In the genomic region with DNA sequence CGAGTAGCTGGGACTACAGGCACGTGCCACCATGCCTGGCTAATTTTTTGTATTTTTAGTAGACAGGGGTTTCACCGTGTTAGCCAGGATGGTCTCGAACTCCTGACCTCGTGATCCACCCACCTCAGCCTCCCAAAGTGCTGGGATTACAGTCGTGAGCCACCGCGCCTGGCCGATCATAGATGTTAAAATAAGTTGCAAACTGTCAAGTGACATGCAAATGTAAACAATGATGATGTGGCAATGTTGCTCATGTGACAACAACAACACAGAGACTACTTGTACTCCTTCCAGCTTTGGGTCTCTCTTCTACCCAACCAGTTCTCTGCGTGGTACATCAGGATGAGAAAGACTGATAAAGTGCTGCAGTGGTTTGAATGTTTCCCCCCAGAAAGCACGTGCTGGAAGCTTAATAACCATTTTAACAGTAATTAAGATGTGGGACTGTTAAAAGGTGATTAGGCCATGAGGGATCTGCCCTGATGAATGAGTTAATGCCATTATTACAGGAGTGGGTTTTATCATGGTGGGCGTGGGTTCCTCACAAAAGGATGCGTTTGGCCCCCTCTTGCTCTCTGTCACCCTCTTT, we compare ENCODE assay signal across 13 cellular contexts.
A peak's percentile ranks its signal among the peaks of the same experiment; 100 is the strongest.
DNase-seq lines count a peak whose midpoint lies in the region; ATAC-seq and TF ChIP-seq lines count a peak whose summit lies in the region.
"Had no signal": no experiment of that assay in that cellular context is flagged by ENCODE, and none has a peak within 500 bp of the region (broad histone marks: within the 10 kb centered on the region; RNA-seq: fewer than 3 reads in every experiment).

No MANE protein-coding gene starts in this region.

- H3K27me3 ChIP-seq in liver (ENCODE audit: control insufficient read depth in 4 of 4, insufficient read depth in 4 of 4, low read length in 3 of 4) (no peaks in the 10 kb centered on the region), right lobe of liver (no peaks in the 10 kb centered on the region), WERI-Rb-1 (ENCODE audit: insufficient read depth, low read depth, severe bottlenecking) (no peaks in the 10 kb centered on the region), prostate gland (replicated peaks; ENCODE audit: insufficient read depth) (no peaks in the 10 kb centered on the region)
- H3K27me3 ChIP-seq: BE2C had no signal

- H3K4me1 Mint-ChIP-seq in activated T-helper 17 cell treated with anti-CD3 and anti-CD28 coated beads, Interleukin-2, amount 50 U/mL, for 72 hours: peaks cover 4% of the 10 kb centered on the region

- no peak for TF ChIP-seq RAD21 in liver (IDR thresholded peaks at IDR 0.05)

- H3K27me3 Mint-ChIP-seq in activated T-helper 17 cell treated with anti-CD3 and anti-CD28 coated beads, Interleukin-2, amount 50 U/mL, for 72 hours: no peaks in the 10 kb centered on the region

- intact Hi-C loops in right lobe of liver (cut with DNase I): no loop called here
- intact Hi-C loops in prostate gland (cut with DNase I): no loop called here

- DNase-seq in right lobe of liver (no peak), WERI-Rb-1 (no peak), prostate gland (ENCODE audit: low spot score) (no peak), C1 segment of cervical spinal cord (lab: John Stamatoyannopoulos, UW) (no peak)
- DNase-seq in stimulated activated CD8-positive, alpha-beta memory T cell treated with anti-CD3 and anti-CD28 coated beads, Interleukin-4, amount 100 ng/mL, for 48 hours: no peak
- DNase-seq: BE2C, DMS153, EL, NCI-H187 treated with DMSO at 0.1 percent for 48 hours, NCI-H2171 had no signal

- TF ChIP-seq POLR2A in right lobe of liver (IDR thresholded peaks at IDR 0.05): no peak
- TF ChIP-seq POLR2A in prostate gland (IDR thresholded peaks at IDR 0.05): no peak

- H3K36me3 Mint-ChIP-seq in activated T-helper 17 cell treated with anti-CD3 and anti-CD28 coated beads, Interleukin-2, amount 50 U/mL, for 72 hours (ENCODE audit: low read depth): peaks cover 11% of the 10 kb centered on the region

- peaks cover 0 to 4% (median 0%) of the 10 kb centered on the region in 4 donors for H3K4me1 ChIP-seq in liver (ENCODE audit: control insufficient read depth in 4 of 4, insufficient read depth in 4 of 4, low read length in 3 of 4)
- H3K4me1 ChIP-seq in right lobe of liver: no peaks in the 10 kb centered on the region
- no peaks in the 10 kb centered on the region for H3K4me1 ChIP-seq in prostate gland (replicated peaks)

- H3K36me3 ChIP-seq in liver (ENCODE audit: control insufficient read depth in 4 of 4, insufficient read depth in 3 of 4, low read depth in 1 of 4, low read length in 3 of 4) (no peaks in the 10 kb centered on the region), right lobe of liver (no peaks in the 10 kb centered on the region), WERI-Rb-1 (peaks cover 16% of the 10 kb centered on the region), prostate gland (no peaks in the 10 kb centered on the region)
- H3K36me3 ChIP-seq: BE2C had no signal

- ATAC-seq in right lobe of liver: no peak
- no peak for ATAC-seq in activated T-helper 17 cell treated with anti-CD3 and anti-CD28 coated beads, Interleukin-2, amount 50 U/mL, for 72 hours (replicated peaks)
- ATAC-seq: HepG2 had no signal

- WGBS in liver: 93% methylated on average over 13 of the region's 13 CpGs
- WGBS in right lobe of liver (ENCODE audit: insufficient coverage, low coverage, low lambda C conversion rate, missing lambda C conversion rate): 90% methylated on average over 11 of the region's 13 CpGs
- 92% methylated on average over 13 of the region's 13 CpGs for WGBS in prostate gland

- H3K27ac ChIP-seq in liver (ENCODE audit: low read depth in 1 of 2, low read length in 2 of 2): no peak overlapping the region
- no peak overlapping the region for H3K27ac ChIP-seq in right lobe of liver
- peak overlapping the region; percentile 68 for H3K27ac ChIP-seq in WERI-Rb-1
- peak overlapping the region; percentile 21 to 33 for H3K27ac ChIP-seq in prostate gland

- H3K4me3 ChIP-seq in liver (ENCODE audit: low read depth in 1 of 3, low read length in 3 of 3) (no peak overlapping the region), right lobe of liver (no peak overlapping the region), WERI-Rb-1 (ENCODE audit: low read depth, low read length) (no peak overlapping the region), prostate gland (no peak overlapping the region)

- no peak overlapping the region for H3K27ac Mint-ChIP-seq in activated T-helper 17 cell treated with anti-CD3 and anti-CD28 coated beads, Interleukin-2, amount 50 U/mL, for 72 hours

- TF ChIP-seq CTCF in liver (IDR thresholded peaks at IDR 0.05; ENCODE audit: low read depth, low read length, missing input control): no peak
- no peak for TF ChIP-seq CTCF in right lobe of liver (IDR thresholded peaks at IDR 0.05)
- no peak for TF ChIP-seq CTCF in WERI-Rb-1 (IDR thresholded peaks at IDR 0.05; ENCODE audit: low read depth, low read length)
- no peak for TF ChIP-seq CTCF in prostate gland (IDR thresholded peaks at IDR 0.05)

- H3K4me3 Mint-ChIP-seq in activated T-helper 17 cell treated with anti-CD3 and anti-CD28 coated beads, Interleukin-2, amount 50 U/mL, for 72 hours: no peak overlapping the region

- H3K9me3 Mint-ChIP-seq in activated T-helper 17 cell treated with anti-CD3 and anti-CD28 coated beads, Interleukin-2, amount 50 U/mL, for 72 hours: no peaks in the 10 kb centered on the region

- H3K9ac ChIP-seq in liver (ENCODE audit: low read depth in 1 of 2, low read length in 2 of 2): no peak overlapping the region

- H3K9me3 ChIP-seq in liver (ENCODE audit: control insufficient read depth in 4 of 4, low read length in 3 of 4) (no peaks in the 10 kb centered on the region), right lobe of liver (no peaks in the 10 kb centered on the region), WERI-Rb-1 (ENCODE audit: severe bottlenecking) (no peaks in the 10 kb centered on the region), prostate gland (no peaks in the 10 kb centered on the region)
- H3K9me3 ChIP-seq: BE2C had no signal

TF ChIP-seq in liver, 16 proteins besides CTCF, POLR2A, EP300 and RAD21:
- TF ChIP-seq FOXA2 (IDR thresholded peaks at IDR 0.05): peak; percentile 5
- TF ChIP-seq RXRA (IDR thresholded peaks at IDR 0.05): no peak

Comparison
In these comparisons a context has a peak if more than half of its experiments do, and no peak if none do; other contexts are left out.
1. H3K27ac ChIP-seq: peak in WERI-Rb-1 (single experiment) and prostate gland (2 of 2); none in liver (0 of 2) and right lobe of liver (0 of 3).